21 cellular contexts compared by ENCODE assay signal in genomic region chr3:73213906-73214305, GRCh38.
DNase-seq lines count a peak whose midpoint lies in the region; ATAC-seq, FAIRE-seq and TF ChIP-seq lines count a peak whose summit lies in the region.
"Had no signal": no experiment of that assay in that cellular context is flagged by ENCODE, and none has a peak within 500 bp of the region (broad histone marks: within the 10 kb centered on the region; RNA-seq: fewer than 3 reads in every experiment).

No MANE protein-coding gene starts in this region.

- WGBS in SK-N-SH (ENCODE audit: low lambda C conversion rate), result 50% methylated on average over 1 of the region's 1 CpG

- no peak for TF ChIP-seq EP300 in SK-N-SH (IDR thresholded peaks at IDR 0.05; ENCODE audit: borderline replicate concordance in 1 of 2, low read depth in 1 of 2, low read length in 1 of 2)

- DNase-seq in AG08395 (ENCODE audit: low spot score) (peak; percentile 67), EL (peak; percentile 13), SK-N-SH (no peak), fibroblast of mammary gland (ENCODE audit: low read depth) (peak; percentile 41), ecto neural progenitor cell (ENCODE audit: low spot score) (no peak), NCI-H526 (lab: John Stamatoyannopoulos, UW) (no peak), GM19239 (ENCODE audit: insufficient read length, low spot score) (no peak)
- no peak for DNase-seq in CD4-positive, alpha-beta T cell
- DNase-seq: 8988T; Calu3; CD4-positive, CD25-positive, alpha-beta regulatory T cell; DMS53; GOT3; KG1; NCI-H1092 treated with DMSO at 0.1 percent for 48 hours; NCI-H1694 treated with DMSO at 0.1 percent for 48 hours; NCI-H345; NCI-H526 treated with DMSO at 0.1 percent for 48 hours; SHP77 treated with DMSO at 0.1 percent for 48 hours had no signal

- intact Hi-C loops in CD4-positive, alpha-beta T cell (cut with DNase I, micrococcal nuclease), result no loop called here

- CTCF ChIA-PET in SK-N-SH (lab: Yijun Ruan, JAX), result no interaction called here
- CTCF ChIA-PET in CD4-positive, alpha-beta T cell (lab: Charles Lee), result no interaction called here

- H4K20me1 ChIP-seq in SK-N-SH (ENCODE audit: insufficient read depth), result no peaks in the 10 kb centered on the region

- H3K36me3 ChIP-seq in SK-N-SH (replicated peaks in 1 of 2; ENCODE audit: control insufficient read depth in 1 of 2, insufficient read depth in 2 of 2, low read length in 1 of 2), result no peaks in the 10 kb centered on the region

- peaks cover 3 to 7% of the 10 kb centered on the region in 2 experiments; a peak in 3 of 4 replicates for H3K4me1 ChIP-seq in SK-N-SH (ENCODE audit: control insufficient read depth in 1 of 2, insufficient read depth in 2 of 2, low read depth in 1 of 2, low read length in 1 of 2)

- H3K4me3 Mint-ChIP-seq in CD4-positive, alpha-beta T cell, result no peak overlapping the region
- H3K4me3 Mint-ChIP-seq: CD4-positive, CD25-positive, alpha-beta regulatory T cell had no signal

- no peak for ATAC-seq in CD4-positive, alpha-beta T cell (ENCODE audit: poor library complexity)
- ATAC-seq: GM12878, HepG2 had no signal

- H3K27me3 ChIP-seq in SK-N-SH (ENCODE audit: insufficient read depth), result no peaks in the 10 kb centered on the region
- no peaks in the 10 kb centered on the region for H3K27me3 ChIP-seq in CD4-positive, alpha-beta T cell (ENCODE audit: control insufficient read depth, insufficient read depth, low read length)

- H3K4me3 ChIP-seq in SK-N-SH (ENCODE audit: low read depth in 2 of 2, low read length in 1 of 2) (no peak overlapping the region), fibroblast of mammary gland (ENCODE audit: control insufficient read depth, low read depth, low read length) (no peak overlapping the region)
- H3K4me3 ChIP-seq: GM12878 had no signal

- H3K9me2 ChIP-seq in SK-N-SH, result no peaks in the 10 kb centered on the region

- no peaks in the 10 kb centered on the region for H3K4me1 Mint-ChIP-seq in CD4-positive, alpha-beta T cell (ENCODE audit: low read depth)
- H3K4me1 Mint-ChIP-seq: CD4-positive, CD25-positive, alpha-beta regulatory T cell had no signal

- FAIRE-seq in GM19239 (lab: Jason Lieb, UNC), result no peak
- FAIRE-seq: GM12878, HepG2 had no signal

- H3K9ac ChIP-seq in SK-N-SH, result no peak overlapping the region

- POLR2A ChIA-PET in SK-N-SH (lab: Yijun Ruan, JAX), result no interaction called here
- POLR2A ChIA-PET in CD4-positive, alpha-beta T cell (lab: Charles Lee), result no interaction called here

- TF ChIP-seq CTCF in SK-N-SH (IDR thresholded peaks at IDR 0.05) (no peak), fibroblast of mammary gland (conservative IDR thresholded peaks at IDR 0.05; ENCODE audit: control insufficient read depth, insufficient read depth, low read depth, low read length) (no peak)
- no peak for TF ChIP-seq CTCF in CD4-positive, alpha-beta T cell (IDR thresholded peaks at IDR 0.05)

- no peak overlapping the region for H3K27ac Mint-ChIP-seq in CD4-positive, alpha-beta T cell
- H3K27ac Mint-ChIP-seq: CD4-positive, CD25-positive, alpha-beta regulatory T cell had no signal

- H3K27ac ChIP-seq in SK-N-SH (ENCODE audit: low read depth in 2 of 2, low read length in 1 of 2), result no peak overlapping the region; a peak in 1 of 4 replicates
- H3K27ac ChIP-seq in CD4-positive, alpha-beta T cell (ENCODE audit: low read depth, low read length), result no peak overlapping the region

- H3F3A ChIP-seq in SK-N-SH (replicated peaks; ENCODE audit: insufficient read depth), result no peaks in the 10 kb centered on the region

- H3K79me2 ChIP-seq in SK-N-SH (ENCODE audit: insufficient read depth), result no peaks in the 10 kb centered on the region

- H3K27me3 Mint-ChIP-seq in CD4-positive, alpha-beta T cell, result peaks cover 12% of the 10 kb centered on the region

- H3K9me3 ChIP-seq in SK-N-SH, result no peaks in the 10 kb centered on the region
- H3K9me3 ChIP-seq in CD4-positive, alpha-beta T cell (ENCODE audit: control insufficient read depth, low read length), result no peaks in the 10 kb centered on the region

- H3K4me2 ChIP-seq in SK-N-SH, result no peak overlapping the region

- H2AFZ ChIP-seq in SK-N-SH (ENCODE audit: low read depth), result no peak overlapping the region

- H3K9me3 Mint-ChIP-seq in CD4-positive, alpha-beta T cell, result no peaks in the 10 kb centered on the region

- no peaks in the 10 kb centered on the region for H3K36me3 Mint-ChIP-seq in CD4-positive, alpha-beta T cell (ENCODE audit: low read depth)
- H3K36me3 Mint-ChIP-seq: CD4-positive, CD25-positive, alpha-beta regulatory T cell had no signal

- TF ChIP-seq RAD21 in SK-N-SH (IDR thresholded peaks at IDR 0.05; ENCODE audit: low read length), result no peak

TF ChIP-seq in SK-N-SH, 30 proteins besides CTCF, POLR2A, EP300 and RAD21:
- TF ChIP-seq NFIC (IDR thresholded peaks at IDR 0.05; ENCODE audit: borderline replicate concordance), result 0 out of 2 replicates have a peak, but pooled peaks have one; percentile 18
- TF ChIP-seq YY1 (IDR thresholded peaks at IDR 0.05; ENCODE audit: low read depth), result no peak

Comparison
In these comparisons a context has a peak if more than half of its experiments do, and no peak if none do; other contexts are left out.
1. DNase-seq: peak in AG08395 (single experiment), EL (single experiment) and fibroblast of mammary gland (single experiment); none in SK-N-SH (single experiment), ecto neural progenitor cell (single experiment), CD4-positive, alpha-beta T cell (0 of 10), NCI-H526 (0 of 2) and GM19239 (single experiment).